15 cellular contexts compared by ENCODE assay signal in the genomic region with DNA sequence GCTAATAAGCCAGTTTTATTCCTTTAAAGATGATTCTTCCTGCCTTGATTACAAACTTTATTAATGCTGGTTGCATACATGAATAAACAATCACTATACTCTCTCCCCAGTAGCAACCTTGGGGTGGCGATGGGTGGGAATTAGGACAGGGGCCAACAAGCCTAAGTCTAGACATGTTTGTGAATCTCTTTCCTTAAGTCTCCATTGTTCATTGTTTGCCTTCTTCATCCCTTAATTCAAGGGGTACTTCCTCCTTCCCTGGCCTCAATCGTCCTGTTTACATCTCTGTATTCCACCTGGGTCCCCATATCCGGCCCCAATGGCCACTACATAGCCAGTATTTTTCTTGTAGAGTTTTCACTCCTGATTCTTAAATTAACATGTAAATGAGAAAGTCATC.
A peak's percentile ranks its signal among the peaks of the same experiment; 100 is the strongest.
DNase-seq lines count a peak whose midpoint lies in the region; FAIRE-seq and TF ChIP-seq lines count a peak whose summit lies in the region.
"Had no signal": no experiment of that assay in that cellular context is flagged by ENCODE, and none has a peak within 500 bp of the region (broad histone marks: within the 10 kb centered on the region; RNA-seq: fewer than 3 reads in every experiment).

No MANE protein-coding gene starts in this region.

- no peaks in the 10 kb centered on the region for H3K9me3 ChIP-seq in keratinocyte (ENCODE audit: control insufficient read depth, low read depth, low read length)
- no peaks in the 10 kb centered on the region for H3K9me3 ChIP-seq in thyroid gland
- H3K9me3 ChIP-seq: prostate gland, thoracic aorta had no signal

- dilution Hi-C loops in keratinocyte (cut with MboI; ENCODE audit: extremely low pct_ligation_motif_present, low sequenced_read_pairs) = no loop called here

- peak; percentile 93 for FAIRE-seq in keratinocyte (lab: Jason Lieb, UNC)
- no peak for FAIRE-seq in frontal cortex (lab: Jason Lieb, UNC)

- no peak overlapping the region for H3K4me3 Mint-ChIP-seq in immature natural killer cell

- intact Hi-C loops in thyroid gland (cut with DNase I) = no loop called here

- H3K9me1 ChIP-seq in keratinocyte (ENCODE audit: control insufficient read depth, extremely low read depth, insufficient read depth, low read length) = no peaks in the 10 kb centered on the region

- no peaks in the 10 kb centered on the region for H3K27me3 ChIP-seq in keratinocyte (ENCODE audit: control insufficient read depth, extremely low read depth, insufficient read depth, low read length)
- no peaks in the 10 kb centered on the region for H3K27me3 ChIP-seq in thyroid gland

- DNase-seq in DMS153 (lab: John Stamatoyannopoulos, UW) (peak; percentile 14), DMS153 treated with DMSO at 0.1 percent for 48 hours (lab: John Stamatoyannopoulos, UW; ENCODE audit: unreplicated experiment) (no peak), astrocyte of the hippocampus (ENCODE audit: low read depth, low spot score) (peak; percentile 22), keratinocyte (ENCODE audit: low read depth, low spot score) (no peak), thyroid gland (no peak), frontal cortex (ENCODE audit: low spot score in 2 of 2) (no peak), SHP77 treated with DMSO at 0.1 percent for 48 hours (lab: John Stamatoyannopoulos, UW) (no peak), immature natural killer cell (no peak)
- DNase-seq: activated gamma-delta T cell; effector CD8-positive, alpha-beta T cell; islet precursor cell; NCI-H187 treated with DMSO at 0.1 percent for 48 hours had no signal

- H3K4me1 Mint-ChIP-seq in immature natural killer cell = peaks cover 4 to 6% of the 10 kb centered on the region in 2 donors

- H2AFZ ChIP-seq in keratinocyte (ENCODE audit: control insufficient read depth, low read length) = no peak overlapping the region

- peaks cover 22% of the 10 kb centered on the region for H3K79me2 ChIP-seq in keratinocyte (ENCODE audit: control insufficient read depth, insufficient read depth, low read length)

- H3K9ac ChIP-seq in keratinocyte (ENCODE audit: control insufficient read depth, extremely low read depth, insufficient read depth, low read length) = no peak overlapping the region

- peaks cover 29% of the 10 kb centered on the region for H3K4me1 ChIP-seq in keratinocyte (ENCODE audit: control insufficient read depth, extremely low read depth, insufficient read depth, low read length)
- H3K4me1 ChIP-seq in thyroid gland = peaks cover 34 to 38% of the 10 kb centered on the region in 2 donors
- H3K4me1 ChIP-seq: prostate gland had no signal

- no peak overlapping the region for H3K27ac Mint-ChIP-seq in immature natural killer cell

- H3K36me3 ChIP-seq in keratinocyte (ENCODE audit: control insufficient read depth in 2 of 2, extremely low read depth in 1 of 2, insufficient read depth in 2 of 2, low read length in 2 of 2) = no peaks in the 10 kb centered on the region
- no peaks in the 10 kb centered on the region for H3K36me3 ChIP-seq in thyroid gland
- H3K36me3 ChIP-seq: prostate gland, thoracic aorta had no signal

- no peak for TF ChIP-seq POLR2A in thyroid gland (IDR thresholded peaks at IDR 0.05)

- H3K27ac ChIP-seq in keratinocyte (ENCODE audit: control insufficient read depth, insufficient read depth, low read length) = peak overlapping the region; percentile 46
- peak overlapping the region in 2 of 3 donors; percentile 18 to 70 for H3K27ac ChIP-seq in thyroid gland
- H3K27ac ChIP-seq: 22Rv1, prostate gland, thoracic aorta had no signal

- H3K9me3 Mint-ChIP-seq in immature natural killer cell = no peaks in the 10 kb centered on the region

- TF ChIP-seq CTCF in keratinocyte (optimal IDR thresholded peaks at IDR 0.05 in 1 of 3, IDR thresholded peaks at IDR 0.05 in 1 of 3, conservative IDR thresholded peaks at IDR 0.05 in 1 of 3; ENCODE audit: extremely low read depth in 1 of 3, insufficient read depth in 2 of 3, low read length in 3 of 3) (no peak), thyroid gland (IDR thresholded peaks at IDR 0.05) (no peak)

- H4K20me1 ChIP-seq in keratinocyte (ENCODE audit: control insufficient read depth, extremely low read depth, insufficient read depth, low read length) = no peaks in the 10 kb centered on the region

- 88 to 91% methylated on average over 3 of the region's 3 CpGs for WGBS in thyroid gland, 2 donors

- H3K27me3 Mint-ChIP-seq in immature natural killer cell (ENCODE audit: low read depth in 3 of 3) = peaks cover 0 to 2% (median 0%) of the 10 kb centered on the region in 3 donors

- H3K36me3 Mint-ChIP-seq in immature natural killer cell = peaks cover 4 to 9% (median 5%) of the 10 kb centered on the region in 3 donors

- H3K4me3 ChIP-seq in keratinocyte (ENCODE audit: control insufficient read depth in 2 of 3, extremely low read depth in 1 of 3, insufficient read depth in 2 of 3, low read depth in 1 of 3, low read length in 3 of 3) (no peak overlapping the region), thyroid gland (replicated peaks in 1 of 3) (no peak overlapping the region)
- H3K4me3 ChIP-seq: prostate gland, thoracic aorta had no signal

- H3K4me2 ChIP-seq in keratinocyte (ENCODE audit: control insufficient read depth, extremely low read depth, insufficient read depth, low read depth, low read length) = peak overlapping the region; percentile 61

Comparison
In these comparisons a context has a peak if more than half of its experiments do, and no peak if none do; other contexts are left out.
1. DNase-seq: peak in DMS153 (single experiment) and astrocyte of the hippocampus (single experiment); none in DMS153 treated with DMSO at 0.1 percent for 48 hours (single experiment), keratinocyte (single experiment), thyroid gland (0 of 2), frontal cortex (0 of 2), SHP77 treated with DMSO at 0.1 percent for 48 hours (single experiment) and immature natural killer cell (0 of 3).